In genomic region chr4:54159543-54159942, GRCh38 we compare ENCODE assay signal across 24 cellular contexts.
"Had no signal": no experiment of that assay in that cellular context is flagged by ENCODE, and none has a peak within 500 bp of the region (broad histone marks: within the 10 kb centered on the region; RNA-seq: fewer than 3 reads in every experiment).

No MANE protein-coding gene starts in this region.

- H3K4me3 ChIP-seq: stomach, suprapubic skin, testis, thoracic aorta, thyroid gland, tibial artery, tibial nerve, transverse colon, upper lobe of left lung, upper lobe of right lung, uterus, vagina had no signal

- H3K27ac ChIP-seq: stomach, suprapubic skin, testis, thoracic aorta, thyroid gland, tibial artery, tibial nerve, transverse colon, upper lobe of left lung, upper lobe of right lung, uterus, vagina had no signal

- H3K4me1 ChIP-seq: stomach, suprapubic skin, testis, thyroid gland, tibial nerve, transverse colon, upper lobe of left lung, upper lobe of right lung, uterus, vagina had no signal

- H3K36me3 ChIP-seq: stomach, suprapubic skin, thoracic aorta, thyroid gland, tibial artery, tibial nerve, transverse colon, upper lobe of left lung, upper lobe of right lung, uterus, vagina had no signal

- DNase-seq: stimulated activated CD4-positive, alpha-beta T cell treated with anti-CD3 and anti-CD28 coated beads, Interleukin-2, amount 100 ng/mL, for 48 hours; stimulated activated CD4-positive, alpha-beta T cell treated with anti-CD3 and anti-CD28 coated beads, Interleukin-4, amount 100 ng/mL, for 1 hour; stimulated activated CD4-positive, alpha-beta T cell treated with anti-CD3 and anti-CD28 coated beads, Interleukin-4, amount 100 ng/mL, for 24 hours; stimulated activated CD4-positive, alpha-beta T cell treated with anti-CD3 and anti-CD28 coated beads, Interleukin-4, amount 100 ng/mL, for 4 hours; stimulated activated CD8-positive, alpha-beta memory T cell treated with anti-CD3 and anti-CD28 coated beads, Interleukin-4, amount 100 ng/mL, for 48 hours; stimulated activated naive B cell treated with anti-CD40 and anti-IgM and Interleukin-4, amounts not matched to agents 10 μg/mL and 1 μg/mL and 100 μg/mL, for 72 hours; stimulated activated naive CD4-positive, alpha-beta T cell; stimulated activated naive CD4-positive, alpha-beta T cell treated with Interleukin-2 at 50 U/mL for 16 hours; stimulated activated naive CD8-positive, alpha-beta T cell treated with anti-CD3 and anti-CD28 coated beads, Interleukin-15, amount 100 ng/mL, for 72 hours; stimulated activated naive CD8-positive, alpha-beta T cell treated with anti-CD3 and anti-CD28 coated beads, Interleukin-15, Interleukin-2, amounts not matched to agents 100 U/mL and 50 U/mL, for 24 hours; stomach; substantia nigra; testis; thyroid gland; tibial artery; transverse colon; trophoblast cell; upper lobe of left lung; upper lobe of right lung; uterus had no signal

- H3K9me3 ChIP-seq: suprapubic skin, testis, thyroid gland, upper lobe of left lung, upper lobe of right lung, uterus, vagina had no signal
